In the genomic region with DNA sequence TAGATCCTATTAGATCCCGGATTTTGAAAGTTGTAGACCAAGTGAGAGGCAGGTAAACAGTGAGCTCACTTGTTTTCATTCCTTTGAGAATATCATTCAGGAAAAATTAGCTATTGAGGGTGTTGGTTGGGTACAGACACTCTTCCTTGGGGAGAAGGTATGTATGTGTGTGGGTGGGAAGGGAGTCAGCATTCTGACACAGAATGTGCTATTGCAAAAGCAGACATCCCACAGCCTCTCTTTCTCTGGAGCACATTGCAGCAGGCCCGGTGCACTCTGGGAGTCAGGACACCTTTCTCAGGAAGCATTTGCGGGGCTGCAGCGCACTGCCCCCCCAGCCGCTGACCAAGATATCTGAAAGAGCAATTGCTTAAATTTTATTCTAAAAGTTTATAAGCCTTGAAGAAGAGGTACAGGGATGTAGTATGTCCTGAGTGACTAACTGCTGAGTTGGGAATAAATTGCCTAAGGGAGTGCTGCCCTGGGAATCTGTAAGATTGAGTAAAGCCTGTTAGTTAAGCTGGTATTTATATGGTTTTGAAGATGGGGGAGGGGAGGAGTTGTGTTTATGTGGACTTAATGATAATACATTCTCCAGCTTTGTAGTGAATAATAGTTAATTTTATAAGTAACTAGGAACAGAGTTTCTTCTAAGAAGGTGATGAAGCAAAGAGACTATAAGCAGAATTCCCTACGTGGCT, we compare ENCODE assay signal across 10 cellular contexts. TPM values are rescaled to one million over a fixed set of nuclear protein-coding genes. Genes with fewer than 3 reads are reported as not detected.
DNase-seq lines count a peak whose midpoint lies in the region; ATAC-seq and TF ChIP-seq lines count a peak whose summit lies in the region.
"Had no signal": no experiment of that assay in that cellular context is flagged by ENCODE, and none has a peak within 500 bp of the region (broad histone marks: within the 10 kb centered on the region; RNA-seq: fewer than 3 reads in every experiment).

No MANE protein-coding gene starts in this region.

- no peak for TF ChIP-seq POLR2A in body of pancreas (IDR thresholded peaks at IDR 0.05)

- no peaks in the 10 kb centered on the region for H3K9me2 ChIP-seq in OCI-LY7 (ENCODE audit: insufficient read depth, low read length)

- H3K9ac ChIP-seq in trophoblast cell (ENCODE audit: low read length), result no peak overlapping the region

- no peak overlapping the region for H4K8ac ChIP-seq in trophoblast cell (ENCODE audit: low read depth, low read length)

- H4K20me1 ChIP-seq in OCI-LY7 (ENCODE audit: insufficient read depth, low read length), result peaks cover 40% of the 10 kb centered on the region

- no peak overlapping the region for H2BK5ac ChIP-seq in trophoblast cell (ENCODE audit: low read depth, low read length, poor library complexity)

- H3K4me3 ChIP-seq in OCI-LY7 (ENCODE audit: low read depth, low read length, poor library complexity, severe bottlenecking) (no peak overlapping the region), epithelial cell of esophagus (ENCODE audit: low read length) (no peak overlapping the region), trophoblast cell (ENCODE audit: low read depth, low read length) (no peak overlapping the region), body of pancreas (no peak overlapping the region)

- H3K27me3 ChIP-seq in trophoblast cell (ENCODE audit: insufficient read depth, low read length) (no peaks in the 10 kb centered on the region), body of pancreas (no peaks in the 10 kb centered on the region)

- intact Hi-C loops in OCI-LY7 (cut with micrococcal nuclease; ENCODE audit: unreplicated experiment), result no loop called here
- intact Hi-C loops in body of pancreas (cut with DNase I), result no loop called here

- no peak overlapping the region for H2AK5ac ChIP-seq in trophoblast cell (ENCODE audit: low read length)

- POLR2A ChIA-PET in OCI-LY7 (lab: Charles Lee), result interaction anchor here (0.6 to 30.8 kb wide), 13 partner anchors 9 to 330 kb away, joined by 3 to 538 read pairs (median 3); no protein-coding TSS in a partner anchor

- H3K14ac ChIP-seq in trophoblast cell (ENCODE audit: low read length), result no peak overlapping the region

- H3K79me2 ChIP-seq in OCI-LY7 (ENCODE audit: insufficient read depth, low read depth, low read length), result peaks cover 87% of the 10 kb centered on the region; the same call in 1 of the 2 replicates
- H3K79me2 ChIP-seq in trophoblast cell (ENCODE audit: control insufficient read depth, insufficient read depth, low read length, poor library complexity), result peaks cover 6% of the 10 kb centered on the region

- no peak overlapping the region for H3K23ac ChIP-seq in trophoblast cell (ENCODE audit: low read length)

- no peak overlapping the region for H3K18ac ChIP-seq in trophoblast cell (ENCODE audit: low read length)

- no peak overlapping the region for H3K4ac ChIP-seq in trophoblast cell (ENCODE audit: low read depth, low read length)

- H2AFZ ChIP-seq in OCI-LY7 (ENCODE audit: low read length), result no peak overlapping the region
- no peak overlapping the region for H2AFZ ChIP-seq in trophoblast cell (ENCODE audit: insufficient read depth, low read length, poor library complexity)

- H4K91ac ChIP-seq in trophoblast cell (ENCODE audit: low read depth, low read length), result no peak overlapping the region

- H3K9me3 ChIP-seq in OCI-LY7 (ENCODE audit: low read length), result no peaks in the 10 kb centered on the region
- H3K9me3 ChIP-seq in trophoblast cell (ENCODE audit: insufficient read depth, low read depth, low read length), result peaks cover 6% of the 10 kb centered on the region
- no peaks in the 10 kb centered on the region for H3K9me3 ChIP-seq in body of pancreas

- H3K4me1 ChIP-seq in OCI-LY7 (ENCODE audit: insufficient read depth, low read length, poor library complexity, severe bottlenecking) (peaks cover 63% of the 10 kb centered on the region), trophoblast cell (ENCODE audit: control insufficient read depth in 1 of 2, insufficient read depth in 2 of 2, low read length in 2 of 2) (peaks cover 7 to 21% of the 10 kb centered on the region in 2 experiments), body of pancreas (peaks cover 5% of the 10 kb centered on the region)

- TF ChIP-seq CTCF in OCI-LY7 (conservative IDR thresholded peaks at IDR 0.05; ENCODE audit: low read length) (no peak), epithelial cell of esophagus (IDR thresholded peaks at IDR 0.05; ENCODE audit: insufficient read depth, low read depth, low read length, missing control alignments) (no peak), body of pancreas (IDR thresholded peaks at IDR 0.05) (no peak)

- peaks cover 7% of the 10 kb centered on the region for H3K79me1 ChIP-seq in trophoblast cell (ENCODE audit: low read length)

- H3K4me2 ChIP-seq in OCI-LY7 (ENCODE audit: low read length) (peak overlapping the region; percentile 96; the same call in 1 of the 2 replicates), trophoblast cell (ENCODE audit: low read length) (no peak overlapping the region)

- H3K27ac ChIP-seq in OCI-LY7 (ENCODE audit: low read depth, low read length, poor library complexity, severe bottlenecking) (no peak overlapping the region), trophoblast cell (ENCODE audit: low read depth, low read length) (no peak overlapping the region), body of pancreas (no peak overlapping the region)

- no CpG with 5 or more reads among the region's 6 CpGs for WGBS in trophoblast cell (ENCODE audit: extremely low coverage, insufficient coverage, insufficient read length)
- WGBS in body of pancreas, 2 donors, result 83 to 91% methylated on average over 6 of the region's 6 CpGs

- ATAC-seq in body of pancreas (no peak), HG03460 (IDR thresholded peaks at IDR 0.05; ENCODE audit: unreplicated experiment) (no peak)
- ATAC-seq: Panc1 had no signal

- no peak overlapping the region for H2BK120ac ChIP-seq in trophoblast cell (ENCODE audit: insufficient read depth, low read length, poor library complexity)

- no TSS peak for BruUV-seq in OCI-LY7 (replicated peaks; lab: Mats Ljungman, UMichigan)

- H3K36me3 ChIP-seq in OCI-LY7 (ENCODE audit: insufficient read depth, low read length), result peaks cover 26% of the 10 kb centered on the region
- peaks cover 0 to 6% of the 10 kb centered on the region in 2 experiments for H3K36me3 ChIP-seq in trophoblast cell (ENCODE audit: control insufficient read depth in 1 of 2, insufficient read depth in 2 of 2, low read length in 2 of 2)
- H3K36me3 ChIP-seq in body of pancreas (replicated peaks in 1 of 2; ENCODE audit: insufficient read depth in 1 of 2, low read depth in 2 of 2), result no peaks in the 10 kb centered on the region

- CTCF ChIA-PET in OCI-LY7 (lab: Charles Lee; ENCODE audit: unreplicated experiment), result no interaction called here

- DNase-seq in EL (peak; percentile 72), OCI-LY7 (ENCODE audit: low spot score) (no peak), epithelial cell of esophagus (ENCODE audit: low read depth) (peak; percentile 96), trophoblast cell (peak; percentile 70 to 77), SHP77 (lab: John Stamatoyannopoulos, UW) (no peak), body of pancreas (no peak), NCI-H2227 (lab: John Stamatoyannopoulos, UW; ENCODE audit: unreplicated experiment) (no peak)
- DNase-seq: activated CD8-positive, alpha-beta memory T cell treated with anti-CD3 and anti-CD28 coated beads, Interleukin-2, amount 50 U/mL, for 4 hours had no signal

- no peak overlapping the region for H2BK12ac ChIP-seq in trophoblast cell (ENCODE audit: low read length)

- no peak overlapping the region for H4K12ac ChIP-seq in trophoblast cell (ENCODE audit: low read depth, low read length)

RNA-seq across cellular contexts. Expression of gene TNFAIP8, which starts 5.2 kb away (rescaled TPM):
- 92.9 and 95.1 TPM in 2 replicates for total RNA-seq in OCI-LY7 (2014; rRNA removed; shearing (Covaris generic))
- total RNA-seq in OCI-LY7 (2022) (75.4 and 94.5 TPM in 2 replicates), body of pancreas (10 to 100 TPM; 15.8 to 32.3 TPM)
- polyA plus RNA-seq in trophoblast cell (2013), result 58.8 and 59.8 TPM in 2 replicates

Comparison
In these comparisons a context has a peak if more than half of its experiments do, and no peak if none do; other contexts are left out.
1. DNase-seq: peak in EL (single experiment), epithelial cell of esophagus (single experiment) and trophoblast cell (2 of 2); none in OCI-LY7 (single experiment), SHP77 (0 of 2), body of pancreas (0 of 4) and NCI-H2227 (single experiment).